In genomic region chr18:57544958-57545661, GRCh38 we compare ENCODE assay signal across 12 cellular contexts.
DNase-seq lines count a peak whose midpoint lies in the region; ATAC-seq and TF ChIP-seq lines count a peak whose summit lies in the region.
"Had no signal": no experiment of that assay in that cellular context is flagged by ENCODE, and none has a peak within 500 bp of the region (broad histone marks: within the 10 kb centered on the region; RNA-seq: fewer than 3 reads in every experiment).

No MANE protein-coding gene starts in this region.

- H3K4me3 ChIP-seq in WERI-Rb-1 (ENCODE audit: low read depth, low read length): no peak overlapping the region
- H3K4me3 ChIP-seq: uterus had no signal

- no peak overlapping the region for H3K4me3 Mint-ChIP-seq in activated naive CD4-positive, alpha-beta T cell treated with anti-CD3 and anti-CD28 coated beads, Interleukin-2, amount 10 ng/mL, durations not matched to agents 7 days and 5 days
- H3K4me3 Mint-ChIP-seq: neural crest cell had no signal

- no peaks in the 10 kb centered on the region for H3K9me3 Mint-ChIP-seq in activated naive CD4-positive, alpha-beta T cell treated with anti-CD3 and anti-CD28 coated beads, Interleukin-2, amount 10 ng/mL, durations not matched to agents 7 days and 5 days
- H3K9me3 Mint-ChIP-seq: neural crest cell had no signal

- H3K36me3 Mint-ChIP-seq in activated naive CD4-positive, alpha-beta T cell treated with anti-CD3 and anti-CD28 coated beads, Interleukin-2, amount 10 ng/mL, durations not matched to agents 7 days and 5 days: no peaks in the 10 kb centered on the region

- CTCF ChIA-PET in activated naive CD4-positive, alpha-beta T cell treated with anti-CD3 and anti-CD28 coated beads, Interleukin-2, amount 10 ng/mL, durations not matched to agents 7 days and 5 days (lab: Charles Lee): interaction anchor here (0.8 to 1.3 kb wide), 2 partner anchors 13 to 16 kb away, joined by 3 read pairs; no protein-coding TSS in a partner anchor

- no peaks in the 10 kb centered on the region for H3K27me3 ChIP-seq in WERI-Rb-1 (ENCODE audit: insufficient read depth, low read depth, severe bottlenecking)
- H3K27me3 ChIP-seq: uterus had no signal

- ATAC-seq in GM18519 (IDR thresholded peaks at IDR 0.05; ENCODE audit: low FRiP score, unreplicated experiment) (peak; percentile 66), GM21619 (IDR thresholded peaks at IDR 0.05; ENCODE audit: unreplicated experiment) (peak; percentile 82), HG03280 (IDR thresholded peaks at IDR 0.05; ENCODE audit: unreplicated experiment) (peak; percentile 73)
- ATAC-seq: Panc1 had no signal

- H3K9me3 ChIP-seq in WERI-Rb-1 (ENCODE audit: severe bottlenecking): no peaks in the 10 kb centered on the region
- H3K9me3 ChIP-seq: uterus had no signal

- H3K27ac ChIP-seq in WERI-Rb-1: no peak overlapping the region
- H3K27ac ChIP-seq: uterus had no signal

- peaks cover 11% of the 10 kb centered on the region for H3K4me1 Mint-ChIP-seq in activated naive CD4-positive, alpha-beta T cell treated with anti-CD3 and anti-CD28 coated beads, Interleukin-2, amount 10 ng/mL, durations not matched to agents 7 days and 5 days

- no peaks in the 10 kb centered on the region for H3K27me3 Mint-ChIP-seq in activated naive CD4-positive, alpha-beta T cell treated with anti-CD3 and anti-CD28 coated beads, Interleukin-2, amount 10 ng/mL, durations not matched to agents 7 days and 5 days

- no peak for TF ChIP-seq CTCF in WERI-Rb-1 (IDR thresholded peaks at IDR 0.05; ENCODE audit: low read depth, low read length)

- H3K36me3 ChIP-seq in WERI-Rb-1: peaks cover 5% of the 10 kb centered on the region
- H3K36me3 ChIP-seq: uterus had no signal

- no peak overlapping the region for H3K27ac Mint-ChIP-seq in activated naive CD4-positive, alpha-beta T cell treated with anti-CD3 and anti-CD28 coated beads, Interleukin-2, amount 10 ng/mL, durations not matched to agents 7 days and 5 days

- DNase-seq in SIG-M5 treated with dmso at 0.1 percent for 504 hours (lab: John Stamatoyannopoulos, UW; ENCODE audit: unreplicated experiment): peak; percentile 91
- no peak for DNase-seq in WERI-Rb-1
- DNase-seq in posterior cingulate gyrus: no peak
- no peak for DNase-seq in NCI-H2227 (lab: John Stamatoyannopoulos, UW; ENCODE audit: unreplicated experiment)
- DNase-seq in activated naive CD4-positive, alpha-beta T cell treated with anti-CD3 and anti-CD28 coated beads, Interleukin-2, amount 10 ng/mL, durations not matched to agents 7 days and 5 days: no peak
- DNase-seq: activated CD4-positive, alpha-beta T cell treated with anti-CD3 and anti-CD28 coated beads for 48 hours; uterus had no signal

- intact Hi-C loops in posterior cingulate gyrus (cut with DNase I): no loop called here
